In genomic region chr5:159971038-159971437, GRCh38 we compare ENCODE assay signal across 20 cellular contexts. TPM values are rescaled to one million over a fixed set of nuclear protein-coding genes. Genes with fewer than 3 reads are reported as not detected.
A peak's percentile ranks its signal among the peaks of the same experiment; 100 is the strongest.
DNase-seq lines count a peak whose midpoint lies in the region; ATAC-seq and TF ChIP-seq lines count a peak whose summit lies in the region.
"Had no signal": no experiment of that assay in that cellular context is flagged by ENCODE, and none has a peak within 500 bp of the region (broad histone marks: within the 10 kb centered on the region; RNA-seq: fewer than 3 reads in every experiment).

No MANE protein-coding gene starts in this region.

- H3K9ac ChIP-seq in GM23248, result no peak overlapping the region
- H3K9ac ChIP-seq in mesenchymal stem cell (ENCODE audit: low read length), result no peak overlapping the region

- no peak overlapping the region for H2BK12ac ChIP-seq in mesenchymal stem cell (ENCODE audit: low read length in 2 of 2)

- H3K4me1 ChIP-seq in GM23248 (ENCODE audit: insufficient read depth), result peaks cover 40% of the 10 kb centered on the region
- peaks cover 21% of the 10 kb centered on the region for H3K4me1 ChIP-seq in mesenchymal stem cell (ENCODE audit: control insufficient read depth, insufficient read depth, low read depth, low read length)
- H3K4me1 ChIP-seq: pancreas, testis had no signal

- H3K14ac ChIP-seq in mesenchymal stem cell (ENCODE audit: low read length in 2 of 2), result no peak overlapping the region

- H3K79me2 ChIP-seq in GM23248 (ENCODE audit: insufficient read depth), result no peaks in the 10 kb centered on the region

- in situ Hi-C loops in GM23248 (cut with MboI) (no loop called here), brain microvascular endothelial cell (cut with HindIII; ENCODE audit: low pct_ligation_motif_present, low sequenced_read_pairs) (no loop called here)

- no peaks in the 10 kb centered on the region for H3K9me3 ChIP-seq in GM23248 (ENCODE audit: low read depth)
- H3K9me3 ChIP-seq in mesenchymal stem cell (ENCODE audit: control insufficient read depth, low read length), result no peaks in the 10 kb centered on the region
- H3K9me3 ChIP-seq: ascending aorta, pancreas, Peyer's patch, testis had no signal

- H3K27me3 ChIP-seq in GM23248 (replicated peaks; ENCODE audit: insufficient read depth), result no peaks in the 10 kb centered on the region
- H3K27me3 ChIP-seq in brain microvascular endothelial cell (replicated peaks), result no peaks in the 10 kb centered on the region
- peaks cover 0 to 15% of the 10 kb centered on the region in 2 experiments for H3K27me3 ChIP-seq in mesenchymal stem cell (ENCODE audit: control insufficient read depth in 1 of 2, insufficient read depth in 1 of 2, low read length in 2 of 2)
- H3K27me3 ChIP-seq: ascending aorta, testis had no signal

- DNase-seq in AG08396 (ENCODE audit: low spot score) (peak; percentile 66), GM23248 (peak; percentile 47), brain microvascular endothelial cell (peak; percentile 15), mesenchymal stem cell (peak; percentile 50), HUDEP-2 (lab: John Stamatoyannopoulos, UW; ENCODE audit: unreplicated experiment in 76 of 76) (no peak), T-helper 2 cell (no peak), RWPE1 (ENCODE audit: low spot score) (no peak)
- DNase-seq: activated effector memory CD4-positive, alpha-beta T cell treated with anti-CD3 and anti-CD28 coated beads, Interleukin-2, amount 50 U/mL, for 16 hours; C1 segment of cervical spinal cord; DND-41; dorsolateral prefrontal cortex; erythroblast; NCI-H1105 treated with DMSO at 0.1 percent for 48 hours; NCI-H2171 treated with DMSO at 0.1 percent for 48 hours; pancreas; Peyer's patch had no signal

- H4K20me1 ChIP-seq in GM23248 (ENCODE audit: insufficient read depth), result no peaks in the 10 kb centered on the region

- H2BK120ac ChIP-seq in mesenchymal stem cell (ENCODE audit: low read depth, low read length), result no peak overlapping the region

- 57 to 68% methylated on average over 4 of the region's 4 CpGs for WGBS in GM23248 (ENCODE audit: low coverage in 1 of 2, low lambda C conversion rate in 2 of 2, missing lambda C conversion rate in 2 of 2), 2 experiments
- 12% methylated on average over 3 of the region's 4 CpGs for WGBS in mesenchymal stem cell

- no peaks in the 10 kb centered on the region for H3K79me1 ChIP-seq in mesenchymal stem cell (replicated peaks; ENCODE audit: low read length, poor library complexity, severe bottlenecking)

- H3K36me3 ChIP-seq in GM23248 (ENCODE audit: low read depth) (no peaks in the 10 kb centered on the region), brain microvascular endothelial cell (replicated peaks) (no peaks in the 10 kb centered on the region), mesenchymal stem cell (ENCODE audit: control insufficient read depth in 1 of 2, insufficient read depth in 2 of 2, low read depth in 1 of 2, low read length in 2 of 2) (no peaks in the 10 kb centered on the region)
- H3K36me3 ChIP-seq: ascending aorta, pancreas, Peyer's patch had no signal

- H2AK5ac ChIP-seq in mesenchymal stem cell (ENCODE audit: low read length, severe bottlenecking), result no peak overlapping the region

- no peak overlapping the region for H4K91ac ChIP-seq in mesenchymal stem cell (ENCODE audit: low read length)

- no peak for ATAC-seq in GM19463 (IDR thresholded peaks at IDR 0.05; ENCODE audit: unreplicated experiment)
- ATAC-seq: left lobe of liver, pancreas had no signal

- H3K18ac ChIP-seq in mesenchymal stem cell (ENCODE audit: low read depth in 1 of 2, low read length in 2 of 2), result no peak overlapping the region

- no peak overlapping the region for H2BK15ac ChIP-seq in mesenchymal stem cell (ENCODE audit: low read depth, poor library complexity, severe bottlenecking)

- TF ChIP-seq CTCF in brain microvascular endothelial cell (IDR thresholded peaks at IDR 0.05; ENCODE audit: low read depth, low read length, missing control alignments) (no peak), RWPE1 (conservative IDR thresholded peaks at IDR 0.05; ENCODE audit: low read depth) (no peak)

- peaks cover 38% of the 10 kb centered on the region for H3F3A ChIP-seq in GM23248 (ENCODE audit: insufficient read depth)

- H3K4me3 ChIP-seq in GM23248, result no peak overlapping the region
- H3K4me3 ChIP-seq in brain microvascular endothelial cell (ENCODE audit: low read depth, low read length), result no peak overlapping the region
- no peak overlapping the region for H3K4me3 ChIP-seq in mesenchymal stem cell (ENCODE audit: insufficient read depth in 1 of 2, low read depth in 1 of 2, low read length in 2 of 2)
- H3K4me3 ChIP-seq: pancreas had no signal

- no peak overlapping the region for H3K23ac ChIP-seq in mesenchymal stem cell (ENCODE audit: low read length in 2 of 2)

- CTCF ChIA-PET in RWPE1 (lab: Yijun Ruan, JAX), result interaction anchor here (0.6 to 1.3 kb wide), 2 partner anchors 16 to 500 kb away, joined by 4 to 5 read pairs; no protein-coding TSS in a partner anchor

- H3K9me2 ChIP-seq in GM23248 (ENCODE audit: insufficient read depth), result no peaks in the 10 kb centered on the region

- H3K4me2 ChIP-seq in GM23248 (ENCODE audit: unreplicated experiment) (peak overlapping the region; percentile 3), mesenchymal stem cell (ENCODE audit: low read length, poor library complexity, severe bottlenecking) (no peak overlapping the region)

- no peak overlapping the region for H4K8ac ChIP-seq in mesenchymal stem cell (ENCODE audit: low read length)

- H3K4ac ChIP-seq in mesenchymal stem cell (ENCODE audit: low read depth in 1 of 2, low read length in 2 of 2), result no peak overlapping the region

- POLR2A ChIA-PET in RWPE1 (lab: Yijun Ruan, JAX; ENCODE audit: low non-redundant PET), result no interaction called here

- no peak overlapping the region for H2BK5ac ChIP-seq in mesenchymal stem cell (ENCODE audit: low read depth, low read length, poor library complexity, severe bottlenecking)

- H2AFZ ChIP-seq in GM23248, result no peak overlapping the region
- H2AFZ ChIP-seq in mesenchymal stem cell (ENCODE audit: low read depth, low read length), result no peak overlapping the region

- H3K27ac ChIP-seq in GM23248 (no peak overlapping the region), brain microvascular endothelial cell (peak overlapping the region; percentile 53), mesenchymal stem cell (ENCODE audit: low read length, poor library complexity, severe bottlenecking) (no peak overlapping the region), RWPE1 (no peak overlapping the region)
- H3K27ac ChIP-seq: dorsolateral prefrontal cortex, pancreas, Peyer's patch, testis had no signal

RNA-seq across cellular contexts. Expression of gene TTC1, which starts 37.9 kb away (rescaled TPM):
- total RNA-seq in GM23248 (2014; rRNA removed; shearing (Covaris generic)), result 39.9 and 46.8 TPM in 2 replicates
- 67.5 and 67.7 TPM in 2 replicates for polyA plus RNA-seq in GM23248 (2016; fragmentation: Nextera tagmentation; extraction: Ambion mirVana)
- polyA plus RNA-seq in mesenchymal stem cell (2013, experiment 1 of 2), result 73.4 TPM
- 76.3 TPM for polyA plus RNA-seq in mesenchymal stem cell (2013, experiment 2 of 2)

RNA-seq across cellular contexts. Expression of gene ADRA1B, which starts 54.8 kb away (rescaled TPM):
- 0.32 and 0.63 TPM in 2 replicates for total RNA-seq in GM23248 (2014; rRNA removed; shearing (Covaris generic))
- 0.56 TPM in 1 of 2 replicates, not detected in the other for polyA plus RNA-seq in GM23248 (2016; fragmentation: Nextera tagmentation; extraction: Ambion mirVana)
- 0.80 TPM for polyA plus RNA-seq in mesenchymal stem cell (2013, experiment 1 of 2)
- 0.70 TPM for polyA plus RNA-seq in mesenchymal stem cell (2013, experiment 2 of 2)

Comparison
In these comparisons a context has a peak if more than half of its experiments do, and no peak if none do; other contexts are left out.
1. DNase-seq: peak in AG08396 (single experiment), GM23248 (single experiment), brain microvascular endothelial cell (single experiment) and mesenchymal stem cell (single experiment); none in HUDEP-2 (0 of 76), T-helper 2 cell (0 of 5) and RWPE1 (single experiment).